Comparison of ENCODE assay signal across 1 cellular context in the genomic region with DNA sequence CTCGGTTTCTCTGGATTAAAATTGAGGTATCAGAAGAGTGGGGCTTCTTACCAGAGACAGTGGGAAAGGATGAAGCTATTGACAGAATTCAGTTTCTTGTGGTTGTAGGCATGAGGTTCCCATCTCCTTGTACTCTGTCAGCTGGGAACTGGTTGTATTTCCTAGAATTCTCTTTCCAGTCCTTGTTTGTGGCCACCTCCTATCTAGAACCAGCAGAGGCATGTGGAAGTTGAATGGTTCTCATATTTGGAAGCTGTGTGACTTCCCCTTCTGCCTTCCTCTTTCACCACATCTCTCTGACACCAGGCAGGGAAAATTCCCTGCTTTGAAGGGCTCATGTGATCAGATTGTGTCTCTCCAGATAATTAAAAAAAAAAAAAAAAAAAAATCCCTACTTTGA.
TF ChIP-seq lines count a peak whose summit lies in the region.

No MANE protein-coding gene starts in this region.

TF ChIP-seq in H1, 55 proteins besides CTCF, POLR2A, EP300 and RAD21:
- TF ChIP-seq MAFK (IDR thresholded peaks at IDR 0.05; ENCODE audit: low read depth, low read length) (no peak), KDM1A (IDR thresholded peaks at IDR 0.05; ENCODE audit: borderline replicate concordance, low read length) (no peak), RFX5 (IDR thresholded peaks at IDR 0.05; ENCODE audit: borderline replicate concordance, low read depth, low read length) (no peak), NANOG (IDR thresholded peaks at IDR 0.05; ENCODE audit: insufficient read depth, low read depth, low read length, poor library complexity, severe bottlenecking) (no peak), GTF2F1 (IDR thresholded peaks at IDR 0.05; ENCODE audit: borderline replicate concordance, low read depth, low read length) (no peak)
- TF ChIP-seq, protein P1, sequence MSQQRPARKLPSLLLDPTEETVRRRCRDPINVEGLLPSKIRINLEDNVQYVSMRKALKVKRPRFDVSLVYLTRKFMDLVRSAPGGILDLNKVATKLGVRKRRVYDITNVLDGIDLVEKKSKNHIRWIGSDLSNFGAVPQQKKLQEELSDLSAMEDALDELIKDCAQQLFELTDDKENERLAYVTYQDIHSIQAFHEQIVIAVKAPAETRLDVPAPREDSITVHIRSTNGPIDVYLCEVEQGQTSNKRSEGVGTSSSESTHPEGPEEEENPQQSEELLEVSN (IDR thresholded peaks at IDR 0.05): no peak
TF ChIP-seq in H1: peak in this region for 0.
